1 cellular context compared by ENCODE assay signal in the genomic region with DNA sequence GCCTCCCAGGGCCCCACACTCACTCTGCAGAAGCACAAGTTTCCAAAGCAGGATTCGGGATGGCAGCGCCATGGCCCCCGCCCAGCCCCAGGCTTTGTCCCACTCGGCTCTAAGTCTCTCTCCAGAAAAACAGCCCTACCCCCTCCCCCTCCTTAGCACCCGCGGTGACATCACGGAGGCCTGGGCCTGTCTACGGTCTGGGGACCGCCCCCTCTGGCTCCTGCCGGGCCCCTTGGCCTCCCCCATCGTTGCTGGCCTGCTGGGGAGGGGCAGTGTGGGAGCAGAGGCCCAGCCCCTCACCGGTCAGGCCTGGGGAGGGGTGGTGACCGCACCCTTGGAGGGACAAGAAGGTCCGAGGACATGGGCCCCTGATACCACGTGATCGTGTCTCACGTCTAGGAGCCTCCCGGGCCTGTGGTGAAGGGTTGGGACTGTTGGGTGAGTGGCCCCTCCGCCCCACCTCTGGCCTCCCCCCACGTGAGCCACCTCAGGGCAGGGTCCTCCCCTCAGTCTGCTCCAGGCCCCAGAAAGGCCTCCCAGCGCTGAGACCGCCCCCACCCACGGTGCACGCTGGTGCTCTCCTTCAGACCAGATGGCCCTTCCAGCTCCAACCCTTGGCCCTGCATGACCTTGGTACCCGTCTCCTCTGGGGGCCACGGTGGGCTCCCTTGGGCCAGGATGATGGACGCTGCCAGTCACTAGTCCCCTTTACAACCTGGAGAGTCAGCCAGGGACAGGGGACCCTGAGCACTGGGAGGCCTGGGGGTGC.
TF ChIP-seq lines count a peak whose summit lies in the region.

A gene with protein sequence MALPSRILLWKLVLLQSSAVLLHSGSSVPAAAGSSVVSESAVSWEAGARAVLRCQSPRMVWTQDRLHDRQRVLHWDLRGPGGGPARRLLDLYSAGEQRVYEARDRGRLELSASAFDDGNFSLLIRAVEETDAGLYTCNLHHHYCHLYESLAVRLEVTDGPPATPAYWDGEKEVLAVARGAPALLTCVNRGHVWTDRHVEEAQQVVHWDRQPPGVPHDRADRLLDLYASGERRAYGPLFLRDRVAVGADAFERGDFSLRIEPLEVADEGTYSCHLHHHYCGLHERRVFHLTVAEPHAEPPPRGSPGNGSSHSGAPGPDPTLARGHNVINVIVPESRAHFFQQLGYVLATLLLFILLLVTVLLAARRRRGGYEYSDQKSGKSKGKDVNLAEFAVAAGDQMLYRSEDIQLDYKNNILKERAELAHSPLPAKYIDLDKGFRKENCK (minus strand): TSS at position 123 of the 769 bp plus-strand sequence. CDS start 51 bp downstream, at position 72.

TF ChIP-seq in K562, 482 proteins besides CTCF, POLR2A, EP300 and RAD21 (continued from another document and continues in another):
- TF ChIP-seq HDGF (IDR thresholded peaks at IDR 0.05) (peak; percentile 29; the same call in 1 of the 2 replicates), EZH2 (IDR thresholded peaks at IDR 0.05; ENCODE audit: borderline replicate concordance, low read depth, low read length) (no peak), ZNF717 (CRISPR knock-in tag; IDR thresholded peaks at IDR 0.05) (no peak), ESRRA (IDR thresholded peaks at IDR 0.05; ENCODE audit: borderline replicate concordance, low read depth) (peak; percentile 75), TSC22D4 (tag; IDR thresholded peaks at IDR 0.05) (no peak), HOXB6 (CRISPR knock-in tag; IDR thresholded peaks at IDR 0.05; ENCODE audit: borderline replicate concordance) (no peak), NRF1 (conservative IDR thresholded peaks at IDR 0.05 in 1 of 2, IDR thresholded peaks at IDR 0.05 in 1 of 2) (peak; percentile 23 to 40; a peak in 1 of 4 replicates), THRAP3 (IDR thresholded peaks at IDR 0.05; ENCODE audit: borderline replicate concordance) (no peak), BHLHE40 (IDR thresholded peaks at IDR 0.05; ENCODE audit: low read length) (no peak), MBD2 (IDR thresholded peaks at IDR 0.05; ENCODE audit: borderline replicate concordance, low read depth) (no peak), TAF15 (IDR thresholded peaks at IDR 0.05; ENCODE audit: low read depth, low read length) (no peak), LARP7 (IDR thresholded peaks at IDR 0.05) (no peak), TFAP4 (CRISPR knock-in tag; IDR thresholded peaks at IDR 0.05; ENCODE audit: borderline replicate concordance) (peak; percentile 42; the same call in 1 of the 2 replicates), FOS (IDR thresholded peaks at IDR 0.05; ENCODE audit: extremely low read depth, insufficient read length) (no peak), PURB (CRISPR knock-in tag; IDR thresholded peaks at IDR 0.05; ENCODE audit: low read depth) (no peak), BRD4 (IDR thresholded peaks at IDR 0.05) (no peak), CC2D1A (IDR thresholded peaks at IDR 0.05) (no peak), KDM2B (CRISPR knock-in tag; IDR thresholded peaks at IDR 0.05) (no peak), RAD51 (IDR thresholded peaks at IDR 0.05; ENCODE audit: borderline replicate concordance, low read depth) (peak; percentile 96), ZNF121 (CRISPR knock-in tag; conservative IDR thresholded peaks at IDR 0.05) (no peak), CBFB (CRISPR knock-in tag; IDR thresholded peaks at IDR 0.05) (peak; percentile 91), MAFK (IDR thresholded peaks at IDR 0.05; ENCODE audit: low read length) (no peak), SMAD4 (CRISPR knock-in tag; conservative IDR thresholded peaks at IDR 0.05) (peak; percentile 69), RBM39 (optimal IDR thresholded peaks at IDR 0.05; ENCODE audit: low read depth, low read length) (no peak), ZNF639 (CRISPR knock-in tag; conservative IDR thresholded peaks at IDR 0.05 in 1 of 2, IDR thresholded peaks at IDR 0.05 in 1 of 2) (0 out of 4 replicates have a peak, but pooled peaks of 1 of the 2 experiments have one; percentile 46), RBM14 (IDR thresholded peaks at IDR 0.05; ENCODE audit: borderline replicate concordance, insufficient read depth, low read depth, low read length) (no peak), ZNF408 (CRISPR knock-in tag; IDR thresholded peaks at IDR 0.05; ENCODE audit: low read depth) (no peak), SIN3B (IDR thresholded peaks at IDR 0.05; ENCODE audit: low read depth) (no peak), MLLT1 (IDR thresholded peaks at IDR 0.05) (no peak), UBTF (IDR thresholded peaks at IDR 0.05; ENCODE audit: borderline replicate concordance in 1 of 2, low read depth in 2 of 2, low read length in 2 of 2) (no peak), NUFIP1 (IDR thresholded peaks at IDR 0.05; ENCODE audit: partially characterized antibody) (no peak), BACH1 (tag; IDR thresholded peaks at IDR 0.05) (no peak), TCFL5 (CRISPR knock-in tag; conservative IDR thresholded peaks at IDR 0.05) (no peak), L3MBTL2 (IDR thresholded peaks at IDR 0.05) (peak; percentile 79)
- TF ChIP-seq, protein P1, sequence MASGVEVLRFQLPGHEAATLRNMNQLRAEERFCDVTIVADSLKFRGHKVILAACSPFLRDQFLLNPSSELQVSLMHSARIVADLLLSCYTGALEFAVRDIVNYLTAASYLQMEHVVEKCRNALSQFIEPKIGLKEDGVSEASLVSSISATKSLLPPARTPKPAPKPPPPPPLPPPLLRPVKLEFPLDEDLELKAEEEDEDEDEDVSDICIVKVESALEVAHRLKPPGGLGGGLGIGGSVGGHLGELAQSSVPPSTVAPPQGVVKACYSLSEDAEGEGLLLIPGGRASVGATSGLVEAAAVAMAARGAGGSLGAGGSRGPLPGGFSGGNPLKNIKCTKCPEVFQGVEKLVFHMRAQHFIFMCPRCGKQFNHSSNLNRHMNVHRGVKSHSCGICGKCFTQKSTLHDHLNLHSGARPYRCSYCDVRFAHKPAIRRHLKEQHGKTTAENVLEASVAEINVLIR (CRISPR knock-in tag; IDR thresholded peaks at IDR 0.05) = 0 out of 2 replicates have a peak, but pooled peaks have one; percentile 20
- TF ChIP-seq, protein P2, sequence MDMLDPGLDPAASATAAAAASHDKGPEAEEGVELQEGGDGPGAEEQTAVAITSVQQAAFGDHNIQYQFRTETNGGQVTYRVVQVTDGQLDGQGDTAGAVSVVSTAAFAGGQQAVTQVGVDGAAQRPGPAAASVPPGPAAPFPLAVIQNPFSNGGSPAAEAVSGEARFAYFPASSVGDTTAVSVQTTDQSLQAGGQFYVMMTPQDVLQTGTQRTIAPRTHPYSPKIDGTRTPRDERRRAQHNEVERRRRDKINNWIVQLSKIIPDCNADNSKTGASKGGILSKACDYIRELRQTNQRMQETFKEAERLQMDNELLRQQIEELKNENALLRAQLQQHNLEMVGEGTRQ (CRISPR knock-in tag; IDR thresholded peaks at IDR 0.05) = peak; percentile 88
- TF ChIP-seq, protein P3, sequence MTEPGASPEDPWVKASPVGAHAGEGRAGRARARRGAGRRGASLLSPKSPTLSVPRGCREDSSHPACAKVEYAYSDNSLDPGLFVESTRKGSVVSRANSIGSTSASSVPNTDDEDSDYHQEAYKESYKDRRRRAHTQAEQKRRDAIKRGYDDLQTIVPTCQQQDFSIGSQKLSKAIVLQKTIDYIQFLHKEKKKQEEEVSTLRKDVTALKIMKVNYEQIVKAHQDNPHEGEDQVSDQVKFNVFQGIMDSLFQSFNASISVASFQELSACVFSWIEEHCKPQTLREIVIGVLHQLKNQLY (CRISPR knock-in tag; conservative IDR thresholded peaks at IDR 0.05) = no peak
- TF ChIP-seq, protein P4, sequence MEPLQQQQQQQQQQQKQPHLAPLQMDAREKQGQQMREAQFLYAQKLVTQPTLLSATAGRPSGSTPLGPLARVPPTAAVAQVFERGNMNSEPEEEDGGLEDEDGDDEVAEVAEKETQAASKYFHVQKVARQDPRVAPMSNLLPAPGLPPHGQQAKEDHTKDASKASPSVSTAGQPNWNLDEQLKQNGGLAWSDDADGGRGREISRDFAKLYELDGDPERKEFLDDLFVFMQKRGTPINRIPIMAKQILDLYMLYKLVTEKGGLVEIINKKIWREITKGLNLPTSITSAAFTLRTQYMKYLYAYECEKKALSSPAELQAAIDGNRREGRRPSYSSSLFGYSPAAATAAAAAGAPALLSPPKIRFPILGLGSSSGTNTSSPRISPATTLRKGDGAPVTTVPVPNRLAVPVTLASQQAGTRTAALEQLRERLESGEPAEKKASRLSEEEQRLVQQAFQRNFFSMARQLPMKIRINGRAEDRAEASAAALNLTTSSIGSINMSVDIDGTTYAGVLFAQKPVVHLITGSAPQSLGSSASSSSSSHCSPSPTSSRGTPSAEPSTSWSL (CRISPR knock-in tag; IDR thresholded peaks at IDR 0.05; ENCODE audit: borderline replicate concordance) = no peak
- TF ChIP-seq, protein P5, sequence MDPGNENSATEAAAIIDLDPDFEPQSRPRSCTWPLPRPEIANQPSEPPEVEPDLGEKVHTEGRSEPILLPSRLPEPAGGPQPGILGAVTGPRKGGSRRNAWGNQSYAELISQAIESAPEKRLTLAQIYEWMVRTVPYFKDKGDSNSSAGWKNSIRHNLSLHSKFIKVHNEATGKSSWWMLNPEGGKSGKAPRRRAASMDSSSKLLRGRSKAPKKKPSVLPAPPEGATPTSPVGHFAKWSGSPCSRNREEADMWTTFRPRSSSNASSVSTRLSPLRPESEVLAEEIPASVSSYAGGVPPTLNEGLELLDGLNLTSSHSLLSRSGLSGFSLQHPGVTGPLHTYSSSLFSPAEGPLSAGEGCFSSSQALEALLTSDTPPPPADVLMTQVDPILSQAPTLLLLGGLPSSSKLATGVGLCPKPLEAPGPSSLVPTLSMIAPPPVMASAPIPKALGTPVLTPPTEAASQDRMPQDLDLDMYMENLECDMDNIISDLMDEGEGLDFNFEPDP (CRISPR knock-in tag; IDR thresholded peaks at IDR 0.05) = no peak
- TF ChIP-seq, protein P6, sequence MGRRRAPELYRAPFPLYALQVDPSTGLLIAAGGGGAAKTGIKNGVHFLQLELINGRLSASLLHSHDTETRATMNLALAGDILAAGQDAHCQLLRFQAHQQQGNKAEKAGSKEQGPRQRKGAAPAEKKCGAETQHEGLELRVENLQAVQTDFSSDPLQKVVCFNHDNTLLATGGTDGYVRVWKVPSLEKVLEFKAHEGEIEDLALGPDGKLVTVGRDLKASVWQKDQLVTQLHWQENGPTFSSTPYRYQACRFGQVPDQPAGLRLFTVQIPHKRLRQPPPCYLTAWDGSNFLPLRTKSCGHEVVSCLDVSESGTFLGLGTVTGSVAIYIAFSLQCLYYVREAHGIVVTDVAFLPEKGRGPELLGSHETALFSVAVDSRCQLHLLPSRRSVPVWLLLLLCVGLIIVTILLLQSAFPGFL (CRISPR knock-in tag; IDR thresholded peaks at IDR 0.05) = no peak
- TF ChIP-seq, protein P7, sequence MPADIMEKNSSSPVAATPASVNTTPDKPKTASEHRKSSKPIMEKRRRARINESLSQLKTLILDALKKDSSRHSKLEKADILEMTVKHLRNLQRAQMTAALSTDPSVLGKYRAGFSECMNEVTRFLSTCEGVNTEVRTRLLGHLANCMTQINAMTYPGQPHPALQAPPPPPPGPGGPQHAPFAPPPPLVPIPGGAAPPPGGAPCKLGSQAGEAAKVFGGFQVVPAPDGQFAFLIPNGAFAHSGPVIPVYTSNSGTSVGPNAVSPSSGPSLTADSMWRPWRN (IDR thresholded peaks at IDR 0.05; ENCODE audit: low read depth) = no peak
